12 cellular contexts compared by ENCODE assay signal in genomic region chr16:2147378-2147777, GRCh38. TPM values are rescaled to one million over a fixed set of nuclear protein-coding genes. Genes with fewer than 3 reads are reported as not detected.
DNase-seq lines count a peak whose midpoint lies in the region; ATAC-seq and TF ChIP-seq lines count a peak whose summit lies in the region.
"Had no signal": no experiment of that assay in that cellular context is flagged by ENCODE, and none has a peak within 500 bp of the region (broad histone marks: within the 10 kb centered on the region; RNA-seq: fewer than 3 reads in every experiment).

No MANE protein-coding gene starts in this region.

- peaks cover 75% of the 10 kb centered on the region for H3K4me1 ChIP-seq in BLaER1
- H3K4me1 ChIP-seq in right atrium auricular region = peaks cover 0 to 48% of the 10 kb centered on the region in 2 donors
- peaks cover 37% of the 10 kb centered on the region for H3K4me1 ChIP-seq in psoas muscle

- H3K27ac Mint-ChIP-seq in stimulated activated naive CD8-positive, alpha-beta T cell treated with anti-CD3 and anti-CD28 coated beads, Interleukin-15, amount 100 ng/mL, for 72 hours = no peak overlapping the region
- H3K27ac Mint-ChIP-seq: activated naive CD4-positive, alpha-beta T cell treated with anti-CD3 and anti-CD28 coated beads, Interleukin-2, amount 50 U/mL, for 24 hours had no signal

- no peaks in the 10 kb centered on the region for H3K9me3 Mint-ChIP-seq in stimulated activated naive CD8-positive, alpha-beta T cell treated with anti-CD3 and anti-CD28 coated beads, Interleukin-15, amount 100 ng/mL, for 72 hours
- H3K9me3 Mint-ChIP-seq: activated naive CD4-positive, alpha-beta T cell treated with anti-CD3 and anti-CD28 coated beads, Interleukin-2, amount 50 U/mL, for 24 hours had no signal

- no peak overlapping the region for H3K9ac ChIP-seq in BLaER1

- whole genome bisulfite sequencing in psoas muscle, 3 donors = 28 to 53% (median 39%) methylated on average over 6 of the region's 6 CpGs

- H3K9me3 ChIP-seq in BLaER1 (no peaks in the 10 kb centered on the region), WERI-Rb-1 (ENCODE audit: severe bottlenecking) (no peaks in the 10 kb centered on the region), right atrium auricular region (no peaks in the 10 kb centered on the region), psoas muscle (no peaks in the 10 kb centered on the region)

- H3K4me1 Mint-ChIP-seq in stimulated activated naive CD8-positive, alpha-beta T cell treated with anti-CD3 and anti-CD28 coated beads, Interleukin-15, amount 100 ng/mL, for 72 hours = peaks cover 46% of the 10 kb centered on the region

- peak overlapping the region; percentile 100 for H3K4me2 ChIP-seq in BLaER1

- H4K20me1 ChIP-seq in BLaER1 = peaks cover 67% of the 10 kb centered on the region

- intact Hi-C loops in psoas muscle (cut with DNase I) = no loop called here

- TF ChIP-seq CTCF in WERI-Rb-1 (IDR thresholded peaks at IDR 0.05; ENCODE audit: low read depth, low read length) = no peak
- no peak for TF ChIP-seq CTCF in right atrium auricular region (IDR thresholded peaks at IDR 0.05)
- TF ChIP-seq CTCF in psoas muscle (IDR thresholded peaks at IDR 0.05) = no peak

- H3K4me3 ChIP-seq in BLaER1 = no peak overlapping the region
- peak overlapping the region; percentile 58 for H3K4me3 ChIP-seq in WERI-Rb-1 (ENCODE audit: low read depth, low read length)
- no peak overlapping the region for H3K4me3 ChIP-seq in right atrium auricular region
- H3K4me3 ChIP-seq in psoas muscle = peak overlapping the region; percentile 67

- no peak for DNase-seq in WERI-Rb-1
- DNase-seq in right atrium auricular region (ENCODE audit: low spot score) = no peak
- no peak for DNase-seq in psoas muscle
- DNase-seq in stimulated activated naive CD8-positive, alpha-beta T cell treated with anti-CD3 and anti-CD28 coated beads, Interleukin-15, amount 100 ng/mL, for 72 hours = no peak
- no peak for DNase-seq in NCI-H1417 (lab: John Stamatoyannopoulos, UW)
- DNase-seq: NCI-H2227 treated with DMSO at 0.1 percent for 48 hours, T-helper 9 cell had no signal

- ATAC-seq in psoas muscle = no peak
- ATAC-seq in GM19324 (IDR thresholded peaks at IDR 0.05; ENCODE audit: low FRiP score, unreplicated experiment) = no peak
- ATAC-seq in stimulated activated naive CD8-positive, alpha-beta T cell treated with anti-CD3 and anti-CD28 coated beads, Interleukin-15, amount 100 ng/mL, for 72 hours = no peak
- ATAC-seq in GM21737 (IDR thresholded peaks at IDR 0.05; ENCODE audit: unreplicated experiment) = no peak

- peaks cover 16% of the 10 kb centered on the region for H3K36me3 ChIP-seq in BLaER1
- H3K36me3 ChIP-seq in WERI-Rb-1 = peaks cover 22% of the 10 kb centered on the region
- H3K36me3 ChIP-seq in right atrium auricular region = peaks cover 10% of the 10 kb centered on the region
- H3K36me3 ChIP-seq in psoas muscle (ENCODE audit: insufficient read depth in 1 of 2, low read depth in 1 of 2) = peaks cover 0 to 13% of the 10 kb centered on the region in 2 donors

- peaks cover 6% of the 10 kb centered on the region for H3K27me3 Mint-ChIP-seq in stimulated activated naive CD8-positive, alpha-beta T cell treated with anti-CD3 and anti-CD28 coated beads, Interleukin-15, amount 100 ng/mL, for 72 hours
- H3K27me3 Mint-ChIP-seq: activated naive CD4-positive, alpha-beta T cell treated with anti-CD3 and anti-CD28 coated beads, Interleukin-2, amount 50 U/mL, for 24 hours had no signal

- H3K27ac ChIP-seq in BLaER1 (no peak overlapping the region), WERI-Rb-1 (peak overlapping the region; percentile 97), right atrium auricular region (peak overlapping the region; percentile 81 to 91), psoas muscle (peak overlapping the region; percentile 87)

- H3K27me3 ChIP-seq in BLaER1 (no peaks in the 10 kb centered on the region), WERI-Rb-1 (ENCODE audit: insufficient read depth, low read depth, severe bottlenecking) (no peaks in the 10 kb centered on the region), right atrium auricular region (no peaks in the 10 kb centered on the region), psoas muscle (ENCODE audit: insufficient read depth in 3 of 3, low read length in 2 of 3) (no peaks in the 10 kb centered on the region)

- peak overlapping the region in 1 of 2 donors; percentile 39 for H3K4me3 Mint-ChIP-seq in stimulated activated naive CD8-positive, alpha-beta T cell treated with anti-CD3 and anti-CD28 coated beads, Interleukin-15, amount 100 ng/mL, for 72 hours
- H3K4me3 Mint-ChIP-seq: activated naive CD4-positive, alpha-beta T cell treated with anti-CD3 and anti-CD28 coated beads, Interleukin-2, amount 50 U/mL, for 24 hours had no signal

RNA-seq across cellular contexts. Expression of gene RAB26, which starts 1.0 kb away (rescaled TPM):
- total RNA-seq in right atrium auricular region (1 to 10 TPM in 1 of 2 donors, under 1 TPM in 1; 0.31 to 1.4 TPM), psoas muscle (1 to 10 TPM in 1 of 4 donors, under 1 TPM in 3; 0.32 to 1.7 (median 0.83) TPM)
- under 1 TPM; 0.17 to 0.31 (median 0.21) TPM for polyA plus RNA-seq in psoas muscle

RNA-seq across cellular contexts. Expression of gene TRAF7, which starts 8.2 kb away (rescaled TPM):
- total RNA-seq in right atrium auricular region (10 to 100 TPM; 16.1 to 27.0 TPM), psoas muscle (10 to 100 TPM; 15.6 to 47.5 (median 38.9) TPM)
- polyA plus RNA-seq in psoas muscle = 10 to 100 TPM; 20.8 to 39.1 (median 27.3) TPM

RNA-seq across cellular contexts. Expression of gene PKD1, which starts 11.7 kb away (rescaled TPM):
- 100 to 1,000 TPM; 218 to 276 TPM for total RNA-seq in right atrium auricular region
- 100 to 1,000 TPM in 1 of 4 donors, 10 to 100 TPM in 3; 59.1 to 123 (median 86.0) TPM for total RNA-seq in psoas muscle
- 10 to 100 TPM; 33.9 to 93.3 (median 58.4) TPM for polyA plus RNA-seq in psoas muscle

RNA-seq across cellular contexts. Expression of gene CASKIN1, which starts 49.0 kb away (rescaled TPM):
- 1 to 10 TPM; 3.5 to 4.3 TPM for total RNA-seq in right atrium auricular region
- total RNA-seq in psoas muscle = 1 to 10 TPM in 1 of 4 donors, under 1 TPM in 3; 0.63 to 1.0 (median 0.76) TPM
- polyA plus RNA-seq in psoas muscle = under 1 TPM; 0.32 to 0.45 (median 0.43) TPM
- total RNA-seq: M059J had no signal

RNA-seq across cellular contexts. Expression of gene MLST8, which starts 57.9 kb away (rescaled TPM):
- total RNA-seq in right atrium auricular region (10 to 100 TPM; 35.6 to 45.0 TPM), psoas muscle (10 to 100 TPM; 18.8 to 35.0 (median 28.7) TPM)
- polyA plus RNA-seq in psoas muscle = 10 to 100 TPM; 58.1 to 60.5 (median 59.7) TPM

Comparison
In these comparisons a context has a peak if more than half of its experiments do, and no peak if none do; other contexts are left out.
1. H3K4me3 ChIP-seq: peak in WERI-Rb-1 (single experiment) and psoas muscle (single experiment); none in BLaER1 (single experiment) and right atrium auricular region (0 of 2).